8 cellular contexts compared by ENCODE assay signal in genomic region chr6:5132741-5133140, GRCh38. TPM values are rescaled to one million over a fixed set of nuclear protein-coding genes. Genes with fewer than 3 reads are reported as not detected.
DNase-seq lines count a peak whose midpoint lies in the region; FAIRE-seq and TF ChIP-seq lines count a peak whose summit lies in the region.

No MANE protein-coding gene starts in this region.

- peak overlapping the region; percentile 10 to 66; a peak in 3 of 5 replicates for H3K4me3 Mint-ChIP-seq in H9

- H3K4me1 ChIP-seq in H9 (ENCODE audit: insufficient read depth, low read length) (peaks cover 9% of the 10 kb centered on the region; the same call in 1 of the 2 replicates), Peyer's patch (no peaks in the 10 kb centered on the region), left ventricle myocardium inferior (peaks cover 31% of the 10 kb centered on the region), small intestine (ENCODE audit: control insufficient read depth in 2 of 2, insufficient read depth in 1 of 2, low read depth in 1 of 2, low read length in 1 of 2) (no peaks in the 10 kb centered on the region)

- H4K20me1 ChIP-seq in H9 (ENCODE audit: control insufficient read depth, insufficient read depth, insufficient read length) = no peaks in the 10 kb centered on the region

- H3K23me2 ChIP-seq in H9 (ENCODE audit: insufficient read length, low read depth, low read length, poor library complexity, severe bottlenecking) = no peaks in the 10 kb centered on the region

- no CpG with 5 or more reads among the region's 8 CpGs for WGBS in H9 (ENCODE audit: extremely low coverage, insufficient read length, low lambda C conversion rate)
- 53 to 90% (median 71%) methylated on average over 8 of the region's 8 CpGs for WGBS in small intestine, 3 donors

- peak overlapping the region; percentile 85 to 97 (median 95) for H3K27ac Mint-ChIP-seq in H9

- no peak overlapping the region for H2BK12ac ChIP-seq in H9 (ENCODE audit: insufficient read length, low read depth, low read length)

- H3K9ac ChIP-seq in H9 (ENCODE audit: extremely low read depth, insufficient read length, low read length) = no peak overlapping the region

- FAIRE-seq in small intestine (lab: Jason Lieb, UNC) = no peak

- H3K14ac ChIP-seq in H9 (ENCODE audit: insufficient read depth, low read length) = no peak overlapping the region

- no peak overlapping the region for H3K56ac ChIP-seq in H9 (ENCODE audit: insufficient read length, low read depth, low read length)

- H2AFZ ChIP-seq in H9 (ENCODE audit: low read length) = no peak overlapping the region

- no peak overlapping the region for H3K18ac ChIP-seq in H9 (ENCODE audit: insufficient read length, low read depth, low read length)

- no peak overlapping the region for H4K8ac ChIP-seq in H9 (replicated peaks; ENCODE audit: insufficient read length, low read depth, low read length)

- H2BK20ac ChIP-seq in H9 (ENCODE audit: low read depth, low read length, poor library complexity, severe bottlenecking) = no peak overlapping the region

- H2AK5ac ChIP-seq in H9 (ENCODE audit: insufficient read length, low read length) = no peak overlapping the region

- no peak overlapping the region for H3K4ac ChIP-seq in H9 (ENCODE audit: low read depth, low read length)

- peak overlapping the region; percentile 23 for H3K4me2 ChIP-seq in H9 (ENCODE audit: insufficient read depth, insufficient read length, low read length)

- no peak overlapping the region for H4K5ac ChIP-seq in H9 (ENCODE audit: insufficient read length, low read depth, low read length)

- no peak overlapping the region for H4K91ac ChIP-seq in H9 (ENCODE audit: insufficient read length, low read depth, low read length)

- H3K79me2 ChIP-seq in H9 (ENCODE audit: insufficient read depth, low read length) = no peaks in the 10 kb centered on the region

- H2BK15ac ChIP-seq in H9 (ENCODE audit: low read depth, low read length) = no peak overlapping the region

- TF ChIP-seq CTCF in GM06990 (IDR thresholded peaks at IDR 0.05; ENCODE audit: insufficient read depth, low read length, poor library complexity, severe bottlenecking) (no peak), H9 (conservative IDR thresholded peaks at IDR 0.05) (no peak), Peyer's patch (IDR thresholded peaks at IDR 0.05) (no peak), left ventricle myocardium inferior (IDR thresholded peaks at IDR 0.05; ENCODE audit: borderline replicate concordance) (no peak)

- no peak overlapping the region for H2BK120ac ChIP-seq in H9 (ENCODE audit: low read depth, low read length, poor library complexity, severe bottlenecking)

- no peaks in the 10 kb centered on the region; the same call in 1 of the 2 replicates for H3K27me3 Mint-ChIP-seq in H9 (ENCODE audit: low read depth)

- H3K27ac ChIP-seq in H9 (ENCODE audit: insufficient read length, low read depth, low read length) (peak overlapping the region; percentile 9), Peyer's patch (peak overlapping the region in 1 of 4 donors; percentile 39), left ventricle myocardium inferior (replicated peaks) (peak overlapping the region; percentile 79), small intestine (ENCODE audit: low read depth in 1 of 2, low read length in 1 of 2) (peak overlapping the region in 1 of 2 donors; percentile 57)

- peaks cover 43 to 48% of the 10 kb centered on the region in 2 experiments for H3K4me1 Mint-ChIP-seq in H9

- H3K9me3 ChIP-seq in H9 (ENCODE audit: control insufficient read depth, low read depth, low read length) (no peaks in the 10 kb centered on the region), Peyer's patch (no peaks in the 10 kb centered on the region), left ventricle myocardium inferior (replicated peaks) (no peaks in the 10 kb centered on the region), small intestine (ENCODE audit: control insufficient read depth, low read depth) (no peaks in the 10 kb centered on the region)

- DNase-seq in GM06990 (ENCODE audit: extremely low read depth, insufficient read length) = peak; percentile 60
- peak; percentile 75 for DNase-seq in H9
- DNase-seq in Peyer's patch = peak in 2 of 3 donors; percentile 47 to 74
- peak; percentile 70 for DNase-seq in left ventricle myocardium inferior
- peak; percentile 8 for DNase-seq in small intestine
- DNase-seq in NCI-H1436 treated with DMSO at 0.1 percent for 48 hours (lab: John Stamatoyannopoulos, UW) = no peak
- DNase-seq in stimulated activated CD4-positive, alpha-beta T cell treated with anti-CD3 and anti-CD28 coated beads, Interleukin-2, amount 100 ng/mL, for 24 hours = no peak
- no peak for DNase-seq in NCI-H128 (lab: John Stamatoyannopoulos, UW; ENCODE audit: unreplicated experiment)

- no peak overlapping the region for H3T11ph ChIP-seq in H9 (ENCODE audit: low read length)

- no peaks in the 10 kb centered on the region for H3K79me1 ChIP-seq in H9 (ENCODE audit: insufficient read depth, low read depth, low read length, poor library complexity, severe bottlenecking)

- H3K9me3 Mint-ChIP-seq in H9 = no peaks in the 10 kb centered on the region

- H3K27me3 ChIP-seq in GM06990 (replicated peaks; ENCODE audit: control insufficient read depth, insufficient read depth, low read length) (no peaks in the 10 kb centered on the region), H9 (ENCODE audit: insufficient read depth, low read length) (no peaks in the 10 kb centered on the region), Peyer's patch (no peaks in the 10 kb centered on the region), left ventricle myocardium inferior (ENCODE audit: low read depth) (no peaks in the 10 kb centered on the region), small intestine (ENCODE audit: control insufficient read depth in 2 of 2, insufficient read depth in 2 of 2, low read length in 2 of 2) (no peaks in the 10 kb centered on the region)

- H3K23ac ChIP-seq in H9 (ENCODE audit: insufficient read length, low read depth, low read length) = no peak overlapping the region

- H3K4me3 ChIP-seq in GM06990 (replicated peaks; ENCODE audit: low read depth, low read length) = peak overlapping the region; percentile 39
- peak overlapping the region in 1 of 4 donors; percentile 6 for H3K4me3 ChIP-seq in Peyer's patch
- H3K4me3 ChIP-seq in left ventricle myocardium inferior = peak overlapping the region; percentile 53
- H3K4me3 ChIP-seq in small intestine (ENCODE audit: low read depth in 1 of 2, low read length in 2 of 2) = no peak overlapping the region

- no peaks in the 10 kb centered on the region; a peak in 1 of 7 replicates for H3K36me3 Mint-ChIP-seq in H9 (ENCODE audit: insufficient read depth in 1 of 3, low read depth in 3 of 3)

- no peak overlapping the region for H2BK5ac ChIP-seq in H9 (ENCODE audit: insufficient read length, low read length)

- intact Hi-C loops in left ventricle myocardium inferior (cut with micrococcal nuclease) = no loop called here

- no peak for TF ChIP-seq POLR2A in Peyer's patch (IDR thresholded peaks at IDR 0.05)

- H3K36me3 ChIP-seq in GM06990 (ENCODE audit: control insufficient read depth, insufficient read depth, low read length) (no peaks in the 10 kb centered on the region), Peyer's patch (no peaks in the 10 kb centered on the region), left ventricle myocardium inferior (no peaks in the 10 kb centered on the region), small intestine (ENCODE audit: control insufficient read depth in 2 of 2, insufficient read depth in 2 of 2, low read length in 2 of 2) (no peaks in the 10 kb centered on the region)

RNA-seq across cellular contexts. Expression of gene PPP1R3G, which starts 47.6 kb away (rescaled TPM):
- total RNA-seq in H9 (2021) = not detected in 2 replicates
- total RNA-seq in Peyer's patch = 1 to 10 TPM in 1 of 4 donors, under 1 TPM in 1, not detected in 2; 0.35 to 1.7 TPM
- 11.1 TPM for total RNA-seq in left ventricle myocardium inferior
- under 1 TPM in 1 of 3 donors, not detected in 2; 0.28 TPM for polyA plus RNA-seq in small intestine

Comparison
In these comparisons a context has a peak if more than half of its experiments do, and no peak if none do; other contexts are left out.
1. DNase-seq: peak in GM06990 (single experiment), H9 (single experiment), Peyer's patch (2 of 3), left ventricle myocardium inferior (single experiment) and small intestine (single experiment); none in NCI-H1436 treated with DMSO at 0.1 percent for 48 hours (single experiment), stimulated activated CD4-positive, alpha-beta T cell treated with anti-CD3 and anti-CD28 coated beads, Interleukin-2, amount 100 ng/mL, for 24 hours (0 of 2) and NCI-H128 (single experiment).
2. H3K4me3 ChIP-seq: peak in GM06990 (single experiment) and left ventricle myocardium inferior (single experiment); none in small intestine (0 of 2).